Comparison of ENCODE assay signal across 1 cellular context in the genomic region with DNA sequence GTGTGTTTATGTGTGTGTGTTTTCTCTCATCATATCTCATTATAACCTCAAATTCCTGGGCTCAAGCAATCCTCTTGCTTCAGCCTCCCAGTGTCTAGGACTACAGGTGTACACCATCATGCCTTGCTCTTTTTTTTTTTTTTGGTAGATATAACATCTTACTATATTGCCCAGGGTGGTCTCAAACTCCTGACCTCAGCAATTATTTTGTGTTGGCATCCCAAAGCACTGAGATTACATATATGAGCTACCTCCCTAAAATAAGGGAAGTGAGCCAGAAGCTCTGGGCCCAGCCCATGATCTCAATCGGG.
TF ChIP-seq lines count a peak whose summit lies in the region.

No MANE protein-coding gene starts in this region.

TF ChIP-seq in HepG2, 621 proteins besides CTCF, POLR2A, EP300 and RAD21:
- no peak for TF ChIP-seq GTF3A (CRISPR knock-in tag; conservative IDR thresholded peaks at IDR 0.05)
- TF ChIP-seq, protein P1, sequence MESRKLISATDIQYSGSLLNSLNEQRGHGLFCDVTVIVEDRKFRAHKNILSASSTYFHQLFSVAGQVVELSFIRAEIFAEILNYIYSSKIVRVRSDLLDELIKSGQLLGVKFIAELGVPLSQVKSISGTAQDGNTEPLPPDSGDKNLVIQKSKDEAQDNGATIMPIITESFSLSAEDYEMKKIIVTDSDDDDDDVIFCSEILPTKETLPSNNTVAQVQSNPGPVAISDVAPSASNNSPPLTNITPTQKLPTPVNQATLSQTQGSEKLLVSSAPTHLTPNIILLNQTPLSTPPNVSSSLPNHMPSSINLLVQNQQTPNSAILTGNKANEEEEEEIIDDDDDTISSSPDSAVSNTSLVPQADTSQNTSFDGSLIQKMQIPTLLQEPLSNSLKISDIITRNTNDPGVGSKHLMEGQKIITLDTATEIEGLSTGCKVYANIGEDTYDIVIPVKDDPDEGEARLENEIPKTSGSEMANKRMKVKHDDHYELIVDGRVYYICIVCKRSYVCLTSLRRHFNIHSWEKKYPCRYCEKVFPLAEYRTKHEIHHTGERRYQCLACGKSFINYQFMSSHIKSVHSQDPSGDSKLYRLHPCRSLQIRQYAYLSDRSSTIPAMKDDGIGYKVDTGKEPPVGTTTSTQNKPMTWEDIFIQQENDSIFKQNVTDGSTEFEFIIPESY (CRISPR knock-in tag; IDR thresholded peaks at IDR 0.05): no peak
- TF ChIP-seq TEAD2 (CRISPR knock-in tag; IDR thresholded peaks at IDR 0.05): no peak
- no peak for TF ChIP-seq TRIM24 (CRISPR knock-in tag; IDR thresholded peaks at IDR 0.05)
- TF ChIP-seq, protein P2, sequence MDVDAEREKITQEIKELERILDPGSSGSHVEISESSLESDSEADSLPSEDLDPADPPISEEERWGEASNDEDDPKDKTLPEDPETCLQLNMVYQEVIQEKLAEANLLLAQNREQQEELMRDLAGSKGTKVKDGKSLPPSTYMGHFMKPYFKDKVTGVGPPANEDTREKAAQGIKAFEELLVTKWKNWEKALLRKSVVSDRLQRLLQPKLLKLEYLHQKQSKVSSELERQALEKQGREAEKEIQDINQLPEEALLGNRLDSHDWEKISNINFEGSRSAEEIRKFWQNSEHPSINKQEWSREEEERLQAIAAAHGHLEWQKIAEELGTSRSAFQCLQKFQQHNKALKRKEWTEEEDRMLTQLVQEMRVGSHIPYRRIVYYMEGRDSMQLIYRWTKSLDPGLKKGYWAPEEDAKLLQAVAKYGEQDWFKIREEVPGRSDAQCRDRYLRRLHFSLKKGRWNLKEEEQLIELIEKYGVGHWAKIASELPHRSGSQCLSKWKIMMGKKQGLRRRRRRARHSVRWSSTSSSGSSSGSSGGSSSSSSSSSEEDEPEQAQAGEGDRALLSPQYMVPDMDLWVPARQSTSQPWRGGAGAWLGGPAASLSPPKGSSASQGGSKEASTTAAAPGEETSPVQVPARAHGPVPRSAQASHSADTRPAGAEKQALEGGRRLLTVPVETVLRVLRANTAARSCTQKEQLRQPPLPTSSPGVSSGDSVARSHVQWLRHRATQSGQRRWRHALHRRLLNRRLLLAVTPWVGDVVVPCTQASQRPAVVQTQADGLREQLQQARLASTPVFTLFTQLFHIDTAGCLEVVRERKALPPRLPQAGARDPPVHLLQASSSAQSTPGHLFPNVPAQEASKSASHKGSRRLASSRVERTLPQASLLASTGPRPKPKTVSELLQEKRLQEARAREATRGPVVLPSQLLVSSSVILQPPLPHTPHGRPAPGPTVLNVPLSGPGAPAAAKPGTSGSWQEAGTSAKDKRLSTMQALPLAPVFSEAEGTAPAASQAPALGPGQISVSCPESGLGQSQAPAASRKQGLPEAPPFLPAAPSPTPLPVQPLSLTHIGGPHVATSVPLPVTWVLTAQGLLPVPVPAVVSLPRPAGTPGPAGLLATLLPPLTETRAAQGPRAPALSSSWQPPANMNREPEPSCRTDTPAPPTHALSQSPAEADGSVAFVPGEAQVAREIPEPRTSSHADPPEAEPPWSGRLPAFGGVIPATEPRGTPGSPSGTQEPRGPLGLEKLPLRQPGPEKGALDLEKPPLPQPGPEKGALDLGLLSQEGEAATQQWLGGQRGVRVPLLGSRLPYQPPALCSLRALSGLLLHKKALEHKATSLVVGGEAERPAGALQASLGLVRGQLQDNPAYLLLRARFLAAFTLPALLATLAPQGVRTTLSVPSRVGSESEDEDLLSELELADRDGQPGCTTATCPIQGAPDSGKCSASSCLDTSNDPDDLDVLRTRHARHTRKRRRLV (CRISPR knock-in tag; IDR thresholded peaks at IDR 0.05): no peak
- TF ChIP-seq, protein P3, sequence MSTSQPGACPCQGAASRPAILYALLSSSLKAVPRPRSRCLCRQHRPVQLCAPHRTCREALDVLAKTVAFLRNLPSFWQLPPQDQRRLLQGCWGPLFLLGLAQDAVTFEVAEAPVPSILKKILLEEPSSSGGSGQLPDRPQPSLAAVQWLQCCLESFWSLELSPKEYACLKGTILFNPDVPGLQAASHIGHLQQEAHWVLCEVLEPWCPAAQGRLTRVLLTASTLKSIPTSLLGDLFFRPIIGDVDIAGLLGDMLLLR (CRISPR knock-in tag; IDR thresholded peaks at IDR 0.05): no peak
- TF ChIP-seq MAFK (conservative IDR thresholded peaks at IDR 0.05 in 1 of 2, IDR thresholded peaks at IDR 0.05 in 1 of 2; ENCODE audit: low read length in 2 of 2): peak; percentile 73 to 88
- no peak for TF ChIP-seq AKAP8 (CRISPR knock-in tag; IDR thresholded peaks at IDR 0.05)
- TF ChIP-seq, protein P4, sequence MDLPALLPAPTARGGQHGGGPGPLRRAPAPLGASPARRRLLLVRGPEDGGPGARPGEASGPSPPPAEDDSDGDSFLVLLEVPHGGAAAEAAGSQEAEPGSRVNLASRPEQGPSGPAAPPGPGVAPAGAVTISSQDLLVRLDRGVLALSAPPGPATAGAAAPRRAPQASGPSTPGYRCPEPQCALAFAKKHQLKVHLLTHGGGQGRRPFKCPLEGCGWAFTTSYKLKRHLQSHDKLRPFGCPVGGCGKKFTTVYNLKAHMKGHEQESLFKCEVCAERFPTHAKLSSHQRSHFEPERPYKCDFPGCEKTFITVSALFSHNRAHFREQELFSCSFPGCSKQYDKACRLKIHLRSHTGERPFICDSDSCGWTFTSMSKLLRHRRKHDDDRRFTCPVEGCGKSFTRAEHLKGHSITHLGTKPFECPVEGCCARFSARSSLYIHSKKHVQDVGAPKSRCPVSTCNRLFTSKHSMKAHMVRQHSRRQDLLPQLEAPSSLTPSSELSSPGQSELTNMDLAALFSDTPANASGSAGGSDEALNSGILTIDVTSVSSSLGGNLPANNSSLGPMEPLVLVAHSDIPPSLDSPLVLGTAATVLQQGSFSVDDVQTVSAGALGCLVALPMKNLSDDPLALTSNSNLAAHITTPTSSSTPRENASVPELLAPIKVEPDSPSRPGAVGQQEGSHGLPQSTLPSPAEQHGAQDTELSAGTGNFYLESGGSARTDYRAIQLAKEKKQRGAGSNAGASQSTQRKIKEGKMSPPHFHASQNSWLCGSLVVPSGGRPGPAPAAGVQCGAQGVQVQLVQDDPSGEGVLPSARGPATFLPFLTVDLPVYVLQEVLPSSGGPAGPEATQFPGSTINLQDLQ (CRISPR knock-in tag; IDR thresholded peaks at IDR 0.05): no peak
- peak; percentile 70; the same call in 1 of the 2 replicates for TF ChIP-seq MAFF (IDR thresholded peaks at IDR 0.05; ENCODE audit: low read depth, low read length)
- TF ChIP-seq, protein P5, sequence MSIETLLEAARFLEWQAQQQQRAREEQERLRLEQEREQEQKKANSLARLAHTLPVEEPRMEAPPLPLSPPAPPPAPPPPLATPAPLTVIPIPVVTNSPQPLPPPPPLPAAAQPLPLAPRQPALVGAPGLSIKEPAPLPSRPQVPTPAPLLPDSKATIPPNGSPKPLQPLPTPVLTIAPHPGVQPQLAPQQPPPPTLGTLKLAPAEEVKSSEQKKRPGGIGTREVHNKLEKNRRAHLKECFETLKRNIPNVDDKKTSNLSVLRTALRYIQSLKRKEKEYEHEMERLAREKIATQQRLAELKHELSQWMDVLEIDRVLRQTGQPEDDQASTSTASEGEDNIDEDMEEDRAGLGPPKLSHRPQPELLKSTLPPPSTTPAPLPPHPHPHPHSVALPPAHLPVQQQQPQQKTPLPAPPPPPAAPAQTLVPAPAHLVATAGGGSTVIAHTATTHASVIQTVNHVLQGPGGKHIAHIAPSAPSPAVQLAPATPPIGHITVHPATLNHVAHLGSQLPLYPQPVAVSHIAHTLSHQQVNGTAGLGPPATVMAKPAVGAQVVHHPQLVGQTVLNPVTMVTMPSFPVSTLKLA (IDR thresholded peaks at IDR 0.05): no peak
- TF ChIP-seq SP4 (CRISPR knock-in tag; IDR thresholded peaks at IDR 0.05): no peak
- 0 out of 2 replicates have a peak, but pooled peaks have one; percentile 26 for TF ChIP-seq ZNF224 (CRISPR knock-in tag; IDR thresholded peaks at IDR 0.05)
- no peak for TF ChIP-seq DMAP1 (CRISPR knock-in tag; IDR thresholded peaks at IDR 0.05)
- TF ChIP-seq ZNF776 (CRISPR knock-in tag; IDR thresholded peaks at IDR 0.05): no peak
- TF ChIP-seq, protein P6, sequence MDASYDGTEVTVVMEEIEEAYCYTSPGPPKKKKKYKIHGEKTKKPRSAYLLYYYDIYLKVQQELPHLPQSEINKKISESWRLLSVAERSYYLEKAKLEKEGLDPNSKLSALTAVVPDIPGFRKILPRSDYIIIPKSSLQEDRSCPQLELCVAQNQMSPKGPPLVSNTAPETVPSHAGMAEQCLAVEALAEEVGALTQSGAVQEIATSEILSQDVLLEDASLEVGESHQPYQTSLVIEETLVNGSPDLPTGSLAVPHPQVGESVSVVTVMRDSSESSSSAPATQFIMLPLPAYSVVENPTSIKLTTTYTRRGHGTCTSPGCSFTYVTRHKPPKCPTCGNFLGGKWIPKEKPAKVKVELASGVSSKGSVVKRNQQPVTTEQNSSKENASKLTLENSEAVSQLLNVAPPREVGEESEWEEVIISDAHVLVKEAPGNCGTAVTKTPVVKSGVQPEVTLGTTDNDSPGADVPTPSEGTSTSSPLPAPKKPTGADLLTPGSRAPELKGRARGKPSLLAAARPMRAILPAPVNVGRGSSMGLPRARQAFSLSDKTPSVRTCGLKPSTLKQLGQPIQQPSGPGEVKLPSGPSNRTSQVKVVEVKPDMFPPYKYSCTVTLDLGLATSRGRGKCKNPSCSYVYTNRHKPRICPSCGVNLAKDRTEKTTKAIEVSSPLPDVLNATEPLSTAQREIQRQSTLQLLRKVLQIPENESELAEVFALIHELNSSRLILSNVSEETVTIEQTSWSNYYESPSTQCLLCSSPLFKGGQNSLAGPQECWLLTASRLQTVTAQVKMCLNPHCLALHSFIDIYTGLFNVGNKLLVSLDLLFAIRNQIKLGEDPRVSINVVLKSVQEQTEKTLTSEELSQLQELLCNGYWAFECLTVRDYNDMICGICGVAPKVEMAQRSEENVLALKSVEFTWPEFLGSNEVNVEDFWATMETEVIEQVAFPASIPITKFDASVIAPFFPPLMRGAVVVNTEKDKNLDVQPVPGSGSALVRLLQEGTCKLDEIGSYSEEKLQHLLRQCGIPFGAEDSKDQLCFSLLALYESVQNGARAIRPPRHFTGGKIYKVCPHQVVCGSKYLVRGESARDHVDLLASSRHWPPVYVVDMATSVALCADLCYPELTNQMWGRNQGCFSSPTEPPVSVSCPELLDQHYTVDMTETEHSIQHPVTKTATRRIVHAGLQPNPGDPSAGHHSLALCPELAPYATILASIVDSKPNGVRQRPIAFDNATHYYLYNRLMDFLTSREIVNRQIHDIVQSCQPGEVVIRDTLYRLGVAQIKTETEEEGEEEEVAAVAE (CRISPR knock-in tag; IDR thresholded peaks at IDR 0.05; ENCODE audit: borderline replicate concordance): no peak
- TF ChIP-seq TGIF2 (CRISPR knock-in tag; IDR thresholded peaks at IDR 0.05): 0 out of 2 replicates have a peak, but pooled peaks have one; percentile 11
- no peak for TF ChIP-seq ZNF550 (CRISPR knock-in tag; IDR thresholded peaks at IDR 0.05; ENCODE audit: borderline replicate concordance)
- TF ChIP-seq REPIN1 (CRISPR knock-in tag; IDR thresholded peaks at IDR 0.05; ENCODE audit: borderline replicate concordance, low read depth): 0 out of 2 replicates have a peak, but pooled peaks have one; percentile 58
- TF ChIP-seq, protein P7, sequence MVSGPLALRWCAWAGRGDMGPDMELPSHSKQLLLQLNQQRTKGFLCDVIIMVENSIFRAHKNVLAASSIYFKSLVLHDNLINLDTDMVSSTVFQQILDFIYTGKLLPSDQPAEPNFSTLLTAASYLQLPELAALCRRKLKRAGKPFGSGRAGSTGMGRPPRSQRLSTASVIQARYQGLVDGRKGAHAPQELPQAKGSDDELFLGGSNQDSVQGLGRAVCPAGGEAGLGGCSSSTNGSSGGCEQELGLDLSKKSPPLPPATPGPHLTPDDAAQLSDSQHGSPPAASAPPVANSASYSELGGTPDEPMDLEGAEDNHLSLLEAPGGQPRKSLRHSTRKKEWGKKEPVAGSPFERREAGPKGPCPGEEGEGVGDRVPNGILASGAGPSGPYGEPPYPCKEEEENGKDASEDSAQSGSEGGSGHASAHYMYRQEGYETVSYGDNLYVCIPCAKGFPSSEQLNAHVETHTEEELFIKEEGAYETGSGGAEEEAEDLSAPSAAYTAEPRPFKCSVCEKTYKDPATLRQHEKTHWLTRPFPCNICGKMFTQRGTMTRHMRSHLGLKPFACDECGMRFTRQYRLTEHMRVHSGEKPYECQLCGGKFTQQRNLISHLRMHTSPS (CRISPR knock-in tag; IDR thresholded peaks at IDR 0.05; ENCODE audit: low read depth): no peak
- no peak for TF ChIP-seq ZNF556 (CRISPR knock-in tag; IDR thresholded peaks at IDR 0.05; ENCODE audit: borderline replicate concordance)
- TF ChIP-seq HHEX (CRISPR knock-in tag; IDR thresholded peaks at IDR 0.05): no peak
- TF ChIP-seq SRF (IDR thresholded peaks at IDR 0.05; ENCODE audit: low read depth, low read length): no peak
